ENCODE assay signal across 1 cellular context in the genomic region with DNA sequence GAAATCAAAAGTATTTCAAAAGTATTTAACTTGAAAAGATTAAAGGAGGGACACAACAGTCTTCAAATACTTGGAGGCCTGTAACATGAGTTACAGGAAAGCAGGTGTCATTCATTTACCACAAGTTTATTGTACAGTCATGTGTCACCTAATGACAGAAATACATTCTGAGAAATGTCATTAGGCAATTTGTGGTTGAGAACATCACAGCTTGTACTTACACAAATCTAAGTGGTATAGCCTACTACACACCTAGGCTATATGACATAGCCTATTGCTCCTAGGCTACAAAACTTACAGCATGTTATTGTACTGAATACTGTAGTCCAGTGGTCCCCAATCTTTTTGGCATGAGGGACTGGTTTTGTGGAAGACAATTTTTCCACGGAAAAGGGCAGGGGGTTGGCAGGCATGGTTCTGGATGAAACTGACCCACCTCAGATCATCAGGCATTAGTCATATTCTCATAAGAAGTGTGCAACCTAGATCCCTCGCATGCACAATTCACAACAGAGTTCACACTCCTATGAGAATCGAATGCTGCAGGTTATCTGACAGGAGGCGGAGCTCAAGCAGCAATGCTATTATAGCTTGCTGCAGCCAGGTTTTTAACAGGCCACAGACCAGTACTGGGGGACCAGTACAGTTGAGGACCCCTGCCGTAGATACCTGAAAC.
TF ChIP-seq lines count a peak whose summit lies in the region.

No MANE protein-coding gene starts in this region.

TF ChIP-seq in GM12878, 131 proteins besides CTCF, POLR2A, EP300 and RAD21 (continued from another document and continues in another):
- TF ChIP-seq, protein P1, sequence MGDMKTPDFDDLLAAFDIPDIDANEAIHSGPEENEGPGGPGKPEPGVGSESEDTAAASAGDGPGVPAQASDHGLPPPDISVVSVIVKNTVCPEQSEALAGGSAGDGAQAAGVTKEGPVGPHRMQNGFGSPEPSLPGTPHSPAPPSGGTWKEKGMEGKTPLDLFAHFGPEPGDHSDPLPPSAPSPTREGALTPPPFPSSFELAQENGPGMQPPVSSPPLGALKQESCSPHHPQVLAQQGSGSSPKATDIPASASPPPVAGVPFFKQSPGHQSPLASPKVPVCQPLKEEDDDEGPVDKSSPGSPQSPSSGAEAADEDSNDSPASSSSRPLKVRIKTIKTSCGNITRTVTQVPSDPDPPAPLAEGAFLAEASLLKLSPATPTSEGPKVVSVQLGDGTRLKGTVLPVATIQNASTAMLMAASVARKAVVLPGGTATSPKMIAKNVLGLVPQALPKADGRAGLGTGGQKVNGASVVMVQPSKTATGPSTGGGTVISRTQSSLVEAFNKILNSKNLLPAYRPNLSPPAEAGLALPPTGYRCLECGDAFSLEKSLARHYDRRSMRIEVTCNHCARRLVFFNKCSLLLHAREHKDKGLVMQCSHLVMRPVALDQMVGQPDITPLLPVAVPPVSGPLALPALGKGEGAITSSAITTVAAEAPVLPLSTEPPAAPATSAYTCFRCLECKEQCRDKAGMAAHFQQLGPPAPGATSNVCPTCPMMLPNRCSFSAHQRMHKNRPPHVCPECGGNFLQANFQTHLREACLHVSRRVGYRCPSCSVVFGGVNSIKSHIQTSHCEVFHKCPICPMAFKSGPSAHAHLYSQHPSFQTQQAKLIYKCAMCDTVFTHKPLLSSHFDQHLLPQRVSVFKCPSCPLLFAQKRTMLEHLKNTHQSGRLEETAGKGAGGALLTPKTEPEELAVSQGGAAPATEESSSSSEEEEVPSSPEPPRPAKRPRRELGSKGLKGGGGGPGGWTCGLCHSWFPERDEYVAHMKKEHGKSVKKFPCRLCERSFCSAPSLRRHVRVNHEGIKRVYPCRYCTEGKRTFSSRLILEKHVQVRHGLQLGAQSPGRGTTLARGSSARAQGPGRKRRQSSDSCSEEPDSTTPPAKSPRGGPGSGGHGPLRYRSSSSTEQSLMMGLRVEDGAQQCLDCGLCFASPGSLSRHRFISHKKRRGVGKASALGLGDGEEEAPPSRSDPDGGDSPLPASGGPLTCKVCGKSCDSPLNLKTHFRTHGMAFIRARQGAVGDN (IDR thresholded peaks at IDR 0.05), result peak; percentile 70
- no peak for TF ChIP-seq FOXK2 (IDR thresholded peaks at IDR 0.05)
- peak; percentile 26 to 66; a peak in 2 of 4 replicates for TF ChIP-seq BHLHE40 (IDR thresholded peaks at IDR 0.05; ENCODE audit: borderline replicate concordance in 1 of 2, low read depth in 2 of 2, low read length in 1 of 2)
- TF ChIP-seq RAD51 (IDR thresholded peaks at IDR 0.05), result peak; percentile 69; the same call in 1 of the 2 replicates
- peak; percentile 66 for TF ChIP-seq JUNB (IDR thresholded peaks at IDR 0.05)
- no peak for TF ChIP-seq GABPA (IDR thresholded peaks at IDR 0.05; ENCODE audit: low read depth)
- no peak for TF ChIP-seq HDAC2 (IDR thresholded peaks at IDR 0.05)
- 0 out of 2 replicates have a peak, but pooled peaks have one; percentile 5 for TF ChIP-seq ZNF217 (IDR thresholded peaks at IDR 0.05)
- no peak for TF ChIP-seq SREBF2 (IDR thresholded peaks at IDR 0.05; ENCODE audit: low read length)
- TF ChIP-seq, protein P2, sequence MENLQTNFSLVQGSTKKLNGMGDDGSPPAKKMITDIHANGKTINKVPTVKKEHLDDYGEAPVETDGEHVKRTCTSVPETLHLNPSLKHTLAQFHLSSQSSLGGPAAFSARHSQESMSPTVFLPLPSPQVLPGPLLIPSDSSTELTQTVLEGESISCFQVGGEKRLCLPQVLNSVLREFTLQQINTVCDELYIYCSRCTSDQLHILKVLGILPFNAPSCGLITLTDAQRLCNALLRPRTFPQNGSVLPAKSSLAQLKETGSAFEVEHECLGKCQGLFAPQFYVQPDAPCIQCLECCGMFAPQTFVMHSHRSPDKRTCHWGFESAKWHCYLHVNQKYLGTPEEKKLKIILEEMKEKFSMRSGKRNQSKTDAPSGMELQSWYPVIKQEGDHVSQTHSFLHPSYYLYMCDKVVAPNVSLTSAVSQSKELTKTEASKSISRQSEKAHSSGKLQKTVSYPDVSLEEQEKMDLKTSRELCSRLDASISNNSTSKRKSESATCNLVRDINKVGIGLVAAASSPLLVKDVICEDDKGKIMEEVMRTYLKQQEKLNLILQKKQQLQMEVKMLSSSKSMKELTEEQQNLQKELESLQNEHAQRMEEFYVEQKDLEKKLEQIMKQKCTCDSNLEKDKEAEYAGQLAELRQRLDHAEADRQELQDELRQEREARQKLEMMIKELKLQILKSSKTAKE (IDR thresholded peaks at IDR 0.05; ENCODE audit: low read depth, poor library complexity, severe bottlenecking), result no peak
- TF ChIP-seq ZNF207 (IDR thresholded peaks at IDR 0.05; ENCODE audit: borderline replicate concordance), result no peak; the same call in 1 of the 2 replicates
- TF ChIP-seq, protein P3, sequence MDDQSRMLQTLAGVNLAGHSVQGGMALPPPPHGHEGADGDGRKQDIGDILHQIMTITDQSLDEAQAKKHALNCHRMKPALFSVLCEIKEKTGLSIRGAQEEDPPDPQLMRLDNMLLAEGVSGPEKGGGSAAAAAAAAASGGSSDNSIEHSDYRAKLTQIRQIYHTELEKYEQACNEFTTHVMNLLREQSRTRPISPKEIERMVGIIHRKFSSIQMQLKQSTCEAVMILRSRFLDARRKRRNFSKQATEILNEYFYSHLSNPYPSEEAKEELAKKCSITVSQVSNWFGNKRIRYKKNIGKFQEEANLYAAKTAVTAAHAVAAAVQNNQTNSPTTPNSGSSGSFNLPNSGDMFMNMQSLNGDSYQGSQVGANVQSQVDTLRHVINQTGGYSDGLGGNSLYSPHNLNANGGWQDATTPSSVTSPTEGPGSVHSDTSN (IDR thresholded peaks at IDR 0.05; ENCODE audit: insufficient replicate concordance, low read depth, low read length), result peak; percentile 28
- TF ChIP-seq SRF (IDR thresholded peaks at IDR 0.05; ENCODE audit: low read depth in 2 of 2, low read length in 2 of 2), result no peak
- no peak for TF ChIP-seq ESRRA (IDR thresholded peaks at IDR 0.05; ENCODE audit: low read length)
- no peak for TF ChIP-seq SUZ12 (IDR thresholded peaks at IDR 0.05; ENCODE audit: unreplicated experiment)
- no peak for TF ChIP-seq SP1 (IDR thresholded peaks at IDR 0.05; ENCODE audit: low read depth, low read length)
- no peak for TF ChIP-seq ASH2L (IDR thresholded peaks at IDR 0.05; ENCODE audit: borderline replicate concordance, low read depth)
- TF ChIP-seq SIX5 (IDR thresholded peaks at IDR 0.05; ENCODE audit: low read depth, low read length, severe bottlenecking), result no peak
- TF ChIP-seq NBN (IDR thresholded peaks at IDR 0.05), result 0 out of 2 replicates have a peak, but pooled peaks have one; percentile 41
- TF ChIP-seq HCFC1 (IDR thresholded peaks at IDR 0.05; ENCODE audit: low read length), result no peak
- TF ChIP-seq, protein P4, sequence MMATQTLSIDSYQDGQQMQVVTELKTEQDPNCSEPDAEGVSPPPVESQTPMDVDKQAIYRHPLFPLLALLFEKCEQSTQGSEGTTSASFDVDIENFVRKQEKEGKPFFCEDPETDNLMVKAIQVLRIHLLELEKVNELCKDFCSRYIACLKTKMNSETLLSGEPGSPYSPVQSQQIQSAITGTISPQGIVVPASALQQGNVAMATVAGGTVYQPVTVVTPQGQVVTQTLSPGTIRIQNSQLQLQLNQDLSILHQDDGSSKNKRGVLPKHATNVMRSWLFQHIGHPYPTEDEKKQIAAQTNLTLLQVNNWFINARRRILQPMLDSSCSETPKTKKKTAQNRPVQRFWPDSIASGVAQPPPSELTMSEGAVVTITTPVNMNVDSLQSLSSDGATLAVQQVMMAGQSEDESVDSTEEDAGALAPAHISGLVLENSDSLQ (IDR thresholded peaks at IDR 0.05), result peak; percentile 92
- no peak for TF ChIP-seq NFXL1 (IDR thresholded peaks at IDR 0.05; ENCODE audit: borderline replicate concordance)
- no peak for TF ChIP-seq PAX5 (IDR thresholded peaks at IDR 0.05; ENCODE audit: borderline replicate concordance, low read depth, low read length)
- no peak for TF ChIP-seq SMAD1 (IDR thresholded peaks at IDR 0.05; ENCODE audit: low read depth, partially characterized antibody)
- no peak for TF ChIP-seq CHD4 (IDR thresholded peaks at IDR 0.05)
- no peak for TF ChIP-seq ZBED1 (IDR thresholded peaks at IDR 0.05; ENCODE audit: borderline replicate concordance)
- no peak for TF ChIP-seq NR2C2 (IDR thresholded peaks at IDR 0.05; ENCODE audit: borderline replicate concordance, control insufficient read depth, insufficient read length, low read depth)
- peak; percentile 90 for TF ChIP-seq ATF7 (IDR thresholded peaks at IDR 0.05; ENCODE audit: low read depth)
- no peak for TF ChIP-seq RBBP5 (conservative IDR thresholded peaks at IDR 0.05)
- TF ChIP-seq POLR2AphosphoS2 (IDR thresholded peaks at IDR 0.05; ENCODE audit: low read depth, low read length), result no peak
- TF ChIP-seq YY1 (IDR thresholded peaks at IDR 0.05; ENCODE audit: low read depth, low read length), result no peak
- TF ChIP-seq CEBPB (IDR thresholded peaks at IDR 0.05; ENCODE audit: borderline replicate concordance in 1 of 2, low read depth in 2 of 2, low read length in 2 of 2), result no peak
- TF ChIP-seq TBL1XR1 (IDR thresholded peaks at IDR 0.05; ENCODE audit: low read depth, low read length), result no peak
- TF ChIP-seq MEF2B (IDR thresholded peaks at IDR 0.05; ENCODE audit: partially characterized antibody, poor library complexity, severe bottlenecking), result peak; percentile 63
- TF ChIP-seq, protein P5, sequence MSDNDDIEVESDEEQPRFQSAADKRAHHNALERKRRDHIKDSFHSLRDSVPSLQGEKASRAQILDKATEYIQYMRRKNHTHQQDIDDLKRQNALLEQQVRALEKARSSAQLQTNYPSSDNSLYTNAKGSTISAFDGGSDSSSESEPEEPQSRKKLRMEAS (IDR thresholded peaks at IDR 0.05; ENCODE audit: low read depth, low read length), result no peak; the same call in 1 of the 2 replicates
- TF ChIP-seq BRCA1 (IDR thresholded peaks at IDR 0.05; ENCODE audit: low read depth, low read length), result no peak
- TF ChIP-seq JUND (IDR thresholded peaks at IDR 0.05; ENCODE audit: low read depth, low read length), result no peak
- no peak for TF ChIP-seq ZSCAN29 (IDR thresholded peaks at IDR 0.05)
- 0 out of 2 replicates have a peak, but pooled peaks have one; percentile 16 for TF ChIP-seq TCF3 (IDR thresholded peaks at IDR 0.05; ENCODE audit: borderline replicate concordance, insufficient read depth, low read depth, low read length)
- TF ChIP-seq RB1 (IDR thresholded peaks at IDR 0.05; ENCODE audit: borderline replicate concordance), result no peak
- TF ChIP-seq, protein P6, sequence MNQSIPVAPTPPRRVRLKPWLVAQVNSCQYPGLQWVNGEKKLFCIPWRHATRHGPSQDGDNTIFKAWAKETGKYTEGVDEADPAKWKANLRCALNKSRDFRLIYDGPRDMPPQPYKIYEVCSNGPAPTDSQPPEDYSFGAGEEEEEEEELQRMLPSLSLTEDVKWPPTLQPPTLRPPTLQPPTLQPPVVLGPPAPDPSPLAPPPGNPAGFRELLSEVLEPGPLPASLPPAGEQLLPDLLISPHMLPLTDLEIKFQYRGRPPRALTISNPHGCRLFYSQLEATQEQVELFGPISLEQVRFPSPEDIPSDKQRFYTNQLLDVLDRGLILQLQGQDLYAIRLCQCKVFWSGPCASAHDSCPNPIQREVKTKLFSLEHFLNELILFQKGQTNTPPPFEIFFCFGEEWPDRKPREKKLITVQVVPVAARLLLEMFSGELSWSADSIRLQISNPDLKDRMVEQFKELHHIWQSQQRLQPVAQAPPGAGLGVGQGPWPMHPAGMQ (IDR thresholded peaks at IDR 0.05; ENCODE audit: borderline replicate concordance), result no peak
- peak; percentile 54; the same call in 1 of the 2 replicates for TF ChIP-seq IKZF1 (conservative IDR thresholded peaks at IDR 0.05)
- 0 out of 2 replicates have a peak, but pooled peaks have one; percentile 19 for TF ChIP-seq CHD2 (IDR thresholded peaks at IDR 0.05; ENCODE audit: borderline replicate concordance, low read depth, low read length)
- no peak for TF ChIP-seq EZH2 (IDR thresholded peaks at IDR 0.05; ENCODE audit: borderline replicate concordance, control insufficient read depth, low read depth, low read length)
- TF ChIP-seq SUPT20H (IDR thresholded peaks at IDR 0.05; ENCODE audit: borderline replicate concordance, control insufficient read depth, low read depth, low read length), result no peak
- peak; percentile 37; the same call in 1 of the 2 replicates for TF ChIP-seq MXI1 (IDR thresholded peaks at IDR 0.05; ENCODE audit: low read depth, low read length)
- TF ChIP-seq, protein P7, sequence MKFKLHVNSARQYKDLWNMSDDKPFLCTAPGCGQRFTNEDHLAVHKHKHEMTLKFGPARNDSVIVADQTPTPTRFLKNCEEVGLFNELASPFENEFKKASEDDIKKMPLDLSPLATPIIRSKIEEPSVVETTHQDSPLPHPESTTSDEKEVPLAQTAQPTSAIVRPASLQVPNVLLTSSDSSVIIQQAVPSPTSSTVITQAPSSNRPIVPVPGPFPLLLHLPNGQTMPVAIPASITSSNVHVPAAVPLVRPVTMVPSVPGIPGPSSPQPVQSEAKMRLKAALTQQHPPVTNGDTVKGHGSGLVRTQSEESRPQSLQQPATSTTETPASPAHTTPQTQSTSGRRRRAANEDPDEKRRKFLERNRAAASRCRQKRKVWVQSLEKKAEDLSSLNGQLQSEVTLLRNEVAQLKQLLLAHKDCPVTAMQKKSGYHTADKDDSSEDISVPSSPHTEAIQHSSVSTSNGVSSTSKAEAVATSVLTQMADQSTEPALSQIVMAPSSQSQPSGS (IDR thresholded peaks at IDR 0.05; ENCODE audit: low read length), result peak; percentile 58; the same call in 1 of the 2 replicates
- peak; percentile 20; the same call in 1 of the 2 replicates for TF ChIP-seq FOXM1 (IDR thresholded peaks at IDR 0.05; ENCODE audit: low read depth, low read length)
- TF ChIP-seq, protein P8, sequence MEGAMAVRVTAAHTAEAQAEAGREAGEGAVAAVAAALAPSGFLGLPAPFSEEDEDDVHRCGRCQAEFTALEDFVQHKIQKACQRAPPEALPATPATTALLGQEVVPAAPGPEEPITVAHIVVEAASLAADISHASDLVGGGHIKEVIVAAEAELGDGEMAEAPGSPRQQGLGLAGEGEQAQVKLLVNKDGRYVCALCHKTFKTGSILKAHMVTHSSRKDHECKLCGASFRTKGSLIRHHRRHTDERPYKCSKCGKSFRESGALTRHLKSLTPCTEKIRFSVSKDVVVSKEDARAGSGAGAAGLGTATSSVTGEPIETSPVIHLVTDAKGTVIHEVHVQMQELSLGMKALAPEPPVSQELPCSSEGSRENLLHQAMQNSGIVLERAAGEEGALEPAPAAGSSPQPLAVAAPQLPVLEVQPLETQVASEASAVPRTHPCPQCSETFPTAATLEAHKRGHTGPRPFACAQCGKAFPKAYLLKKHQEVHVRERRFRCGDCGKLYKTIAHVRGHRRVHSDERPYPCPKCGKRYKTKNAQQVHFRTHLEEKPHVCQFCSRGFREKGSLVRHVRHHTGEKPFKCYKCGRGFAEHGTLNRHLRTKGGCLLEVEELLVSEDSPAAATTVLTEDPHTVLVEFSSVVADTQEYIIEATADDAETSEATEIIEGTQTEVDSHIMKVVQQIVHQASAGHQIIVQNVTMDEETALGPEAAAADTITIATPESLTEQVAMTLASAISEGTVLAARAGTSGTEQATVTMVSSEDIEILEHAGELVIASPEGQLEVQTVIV (IDR thresholded peaks at IDR 0.05; ENCODE audit: borderline replicate concordance, partially characterized antibody), result no peak
- TF ChIP-seq RFX5 (IDR thresholded peaks at IDR 0.05; ENCODE audit: low read depth, low read length), result no peak
- peak; percentile 66; the same call in 1 of the 2 replicates for TF ChIP-seq NFIC (IDR thresholded peaks at IDR 0.05; ENCODE audit: low read depth, low read length)
- no peak for TF ChIP-seq RELA (IDR thresholded peaks at IDR 0.05; ENCODE audit: borderline replicate concordance, partially characterized antibody)
- no peak for TF ChIP-seq HDGF (IDR thresholded peaks at IDR 0.05)
